Comparison of ENCODE assay signal across 1 cellular context in genomic region chr1:229293528-229294204, GRCh38.
TF ChIP-seq lines count a peak whose summit lies in the region.

No MANE protein-coding gene starts in this region.

TF ChIP-seq in GM12878, 131 proteins besides CTCF, POLR2A, EP300 and RAD21:
- TF ChIP-seq SRF (IDR thresholded peaks at IDR 0.05; ENCODE audit: low read depth in 2 of 2, low read length in 2 of 2) (no peak), SIX5 (IDR thresholded peaks at IDR 0.05; ENCODE audit: low read depth, low read length, severe bottlenecking) (no peak), POLR2AphosphoS5 (IDR thresholded peaks at IDR 0.05; ENCODE audit: low read length) (peak; percentile 23; the same call in 1 of the 2 replicates)
